Comparison of ENCODE assay signal across 25 cellular contexts in genomic region chr1:162420120-162420519, GRCh38. TPM values are rescaled to one million over a fixed set of nuclear protein-coding genes. Genes with fewer than 3 reads are reported as not detected.
"Had no signal": no experiment of that assay in that cellular context is flagged by ENCODE, and none has a peak within 500 bp of the region (broad histone marks: within the 10 kb centered on the region; RNA-seq: fewer than 3 reads in every experiment).

No MANE protein-coding gene starts in this region.

- H3K4me3 ChIP-seq: right lobe of liver, thoracic aorta, upper lobe of right lung had no signal

- H3K27ac Mint-ChIP-seq: activated B cell treated with CpG ODN at 0.5 μM for 24 hours; activated CD4-positive, alpha-beta memory T cell treated with anti-CD3 and anti-CD28 coated beads for 36 hours; activated naive CD8-positive, alpha-beta T cell; activated T-helper 1 cell treated with anti-CD3 and anti-CD28 coated beads, Interleukin-12 subunit alpha, Interleukin-12 subunit beta, Interleukin-2, Interleukin-4 antibody, amounts not matched to agents 30 ng/mL and 10 ng/mL and 1 ng/mL, durations not matched to agents 14 hours and 24 hours and 36 hours; dendritic cell treated with granulocyte-macrophage colony-stimulating factor and Interleukin-4, amounts not matched to agents 40 ng/mL and 50 ng/mL, for 4 days; naive B cell; stimulated activated naive B cell treated with anti-CD40 and anti-IgM and Interleukin-4, amounts not matched to agents 10 μg/mL and 1 μg/mL and 100 μg/mL, for 72 hours had no signal

- H3K27ac ChIP-seq: foreskin keratinocyte, right lobe of liver, thoracic aorta, upper lobe of right lung had no signal

- FAIRE-seq: bronchial epithelial cell, endothelial cell of umbilical vein had no signal

- H3K27me3 ChIP-seq: foreskin keratinocyte, right lobe of liver, upper lobe of right lung had no signal

- H3K36me3 Mint-ChIP-seq: activated CD4-positive, alpha-beta memory T cell treated with anti-CD3 and anti-CD28 coated beads for 36 hours; activated naive CD8-positive, alpha-beta T cell; naive B cell; stimulated activated naive B cell treated with anti-CD40 and anti-IgM and Interleukin-4, amounts not matched to agents 10 μg/mL and 1 μg/mL and 100 μg/mL, for 72 hours had no signal

- DNase-seq: activated B cell treated with CpG ODN at 0.5 μM for 24 hours; activated CD4-positive, alpha-beta memory T cell treated with anti-CD3 and anti-CD28 coated beads for 36 hours; activated CD4-positive, alpha-beta T cell treated with anti-CD3 and anti-CD28 coated beads for 4 hours; activated gamma-delta T cell treated with Interleukin-2 at 50 U/mL for 16 hours; activated T-cell treated with anti-CD3 and anti-CD28 coated beads for 4 hours; effector memory CD4-positive, alpha-beta T cell; glutamatergic neuron; kidney glomerular epithelial cell; left ventricle myocardium superior; naive B cell; right lobe of liver; stimulated activated naive B cell treated with anti-CD40 and anti-IgM and Interleukin-4, amounts not matched to agents 10 μg/mL and 1 μg/mL and 100 μg/mL, for 72 hours; upper lobe of right lung had no signal

- H3K36me3 ChIP-seq: right lobe of liver, thoracic aorta, upper lobe of right lung had no signal

- H3K9me3 Mint-ChIP-seq: activated B cell treated with CpG ODN at 0.5 μM for 24 hours; activated CD4-positive, alpha-beta memory T cell treated with anti-CD3 and anti-CD28 coated beads for 36 hours; activated T-helper 1 cell treated with anti-CD3 and anti-CD28 coated beads, Interleukin-12 subunit alpha, Interleukin-12 subunit beta, Interleukin-2, Interleukin-4 antibody, amounts not matched to agents 30 ng/mL and 10 ng/mL and 1 ng/mL, durations not matched to agents 14 hours and 24 hours and 36 hours; dendritic cell treated with granulocyte-macrophage colony-stimulating factor and Interleukin-4, amounts not matched to agents 40 ng/mL and 50 ng/mL, for 4 days had no signal

- ATAC-seq: left ventricle myocardium superior; right lobe of liver; stimulated activated naive B cell treated with anti-CD40 and anti-IgM and Interleukin-4, amounts not matched to agents 10 μg/mL and 1 μg/mL and 100 μg/mL, for 72 hours; upper lobe of right lung had no signal

- H3K4me1 ChIP-seq: right lobe of liver, upper lobe of right lung had no signal

- H3K9me3 ChIP-seq: right lobe of liver, thoracic aorta, upper lobe of right lung had no signal

RNA-seq across cellular contexts. Expression of gene SH2D1B, which starts 8.2 kb away (rescaled TPM):
- total RNA-seq: activated B cell treated with CpG ODN at 0.5 μM for 24 hours; activated CD4-positive, alpha-beta memory T cell treated with anti-CD3 and anti-CD28 coated beads for 36 hours; bronchial epithelial cell; cerebellum; endothelial cell of umbilical vein; fibroblast of lung; foreskin keratinocyte; osteocyte; pulmonary artery endothelial cell had no signal
- polyA plus RNA-seq: endothelial cell of umbilical vein, fibroblast of lung, foreskin keratinocyte had no signal

RNA-seq across cellular contexts. Expression of gene C1orf226, which starts 38.6 kb away (rescaled TPM):
- total RNA-seq: activated B cell treated with CpG ODN at 0.5 μM for 24 hours; activated T-helper 1 cell treated with anti-CD3 and anti-CD28 coated beads, Interleukin-12 subunit alpha, Interleukin-12 subunit beta, Interleukin-2, Interleukin-4 antibody, amounts not matched to agents 30 ng/mL and 10 ng/mL and 1 ng/mL, durations not matched to agents 14 hours and 24 hours and 36 hours; mononuclear cell had no signal

RNA-seq across cellular contexts. Expression of gene SPATA46, which starts 43.5 kb away (rescaled TPM):
- total RNA-seq: activated B cell treated with CpG ODN at 0.5 μM for 24 hours; activated CD4-positive, alpha-beta memory T cell treated with anti-CD3 and anti-CD28 coated beads for 36 hours; activated T-helper 1 cell treated with anti-CD3 and anti-CD28 coated beads, Interleukin-12 subunit alpha, Interleukin-12 subunit beta, Interleukin-2, Interleukin-4 antibody, amounts not matched to agents 30 ng/mL and 10 ng/mL and 1 ng/mL, durations not matched to agents 14 hours and 24 hours and 36 hours; bronchial epithelial cell; cerebellum; endothelial cell of umbilical vein; fibroblast of lung; foreskin keratinocyte; left ventricle myocardium superior; mononuclear cell; osteocyte; pulmonary artery endothelial cell; right lobe of liver; thoracic aorta; upper lobe of right lung had no signal
- polyA plus RNA-seq: endothelial cell of umbilical vein, fibroblast of lung, foreskin keratinocyte had no signal
